ENCODE assay signal across 13 cellular contexts in the genomic region with DNA sequence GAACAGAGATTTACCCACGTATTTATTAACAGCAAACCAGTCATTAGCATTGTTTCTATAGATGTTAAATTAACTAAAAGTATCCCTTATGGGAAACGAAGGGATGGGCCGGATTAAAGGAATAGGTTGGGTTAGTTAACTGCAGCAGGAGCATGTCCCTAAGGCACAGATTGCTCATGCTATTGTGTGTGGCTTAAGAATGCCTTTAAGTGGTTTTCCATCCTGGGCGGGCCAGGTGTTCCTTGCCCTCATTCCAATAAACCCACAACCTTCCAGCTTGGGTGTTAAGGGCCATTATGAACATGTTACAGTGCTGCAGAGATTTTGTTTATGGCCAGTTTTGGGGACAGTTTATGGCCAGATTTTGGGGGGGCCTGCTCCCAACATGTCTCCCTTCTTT. TPM values are rescaled to one million over a fixed set of nuclear protein-coding genes. Genes with fewer than 3 reads are reported as not detected.
"Had no signal": no experiment of that assay in that cellular context is flagged by ENCODE, and none has a peak within 500 bp of the region (broad histone marks: within the 10 kb centered on the region; RNA-seq: fewer than 3 reads in every experiment).

No MANE protein-coding gene starts in this region.

RNA-seq across cellular contexts. Expression of gene TEKT1, which starts 43.7 kb away (rescaled TPM):
- total RNA-seq: activated CD4-positive, alpha-beta memory T cell treated with anti-CD3 and anti-CD28 coated beads, Interleukin-2, amount 10 ng/mL, durations not matched to agents 7 days and 5 days; activated CD4-positive, alpha-beta T cell treated with anti-CD3 and anti-CD28 coated beads for 36 hours; activated CD4-positive, alpha-beta T cell treated with anti-CD3 and anti-CD28 coated beads, Interleukin-2, amount 10 ng/mL, durations not matched to agents 7 days and 5 days; activated CD8-positive, alpha-beta memory T cell treated with anti-CD3 and anti-CD28 coated beads, Interleukin-2, amount 10 ng/mL, durations not matched to agents 7 days and 5 days; activated CD8-positive, alpha-beta T cell treated with anti-CD3 and anti-CD28 coated beads, Interleukin-2, amount 10 ng/mL, durations not matched to agents 7 days and 5 days; activated naive CD8-positive, alpha-beta T cell treated with anti-CD3 and anti-CD28 coated beads, Interleukin-2, amount 10 ng/mL, durations not matched to agents 7 days and 5 days; activated T-helper 2 cell treated with anti-CD3 and anti-CD28 coated beads, Interferon-gamma antibody, Interleukin-2, Interleukin-4, amounts not matched to agents 10 μg/mL and 5 μg/mL and 100 μg/mL, durations not matched to agents 14 hours and 24 hours and 36 hours; ascending aorta; cardiac septum; T-cell; T-helper 1 cell treated with Interleukin-12 subunit alpha and Interleukin-12 subunit beta and Interleukin-4 antibody, amounts not matched to agents 30 ng/mL and 1 ng/mL, for 36 hours; T-helper 2 cell treated with Interferon-gamma antibody and Interleukin-4, amounts not matched to agents 100 ng/mL and 5 ng/mL, for 36 hours had no signal
- polyA plus RNA-seq: adipose tissue had no signal
